ENCODE assay signal across 8 cellular contexts in genomic region chr6:79949235-79949634, GRCh38. TPM values are rescaled to one million over a fixed set of nuclear protein-coding genes. Genes with fewer than 3 reads are reported as not detected.
A peak's percentile ranks its signal among the peaks of the same experiment; 100 is the strongest.
DNase-seq lines count a peak whose midpoint lies in the region; ATAC-seq and TF ChIP-seq lines count a peak whose summit lies in the region.

No MANE protein-coding gene starts in this region.

- H3K9me3 Mint-ChIP-seq in stimulated activated effector memory CD8-positive, alpha-beta T cell treated with anti-CD3 and anti-CD28 coated beads, Interleukin-12 subunit alpha, Interleukin-12 subunit beta, amount 100 ng/mL, for 72 hours, result no peaks in the 10 kb centered on the region

- H3K4me1 Mint-ChIP-seq in stimulated activated effector memory CD8-positive, alpha-beta T cell treated with anti-CD3 and anti-CD28 coated beads, Interleukin-12 subunit alpha, Interleukin-12 subunit beta, amount 100 ng/mL, for 72 hours, result peaks cover 31% of the 10 kb centered on the region

- peak overlapping the region; percentile 57 for H3K27ac ChIP-seq in KOPT-K1 (ENCODE audit: low read depth, low read length, poor library complexity, severe bottlenecking)
- H3K27ac ChIP-seq in ascending aorta, result no peak overlapping the region

- no peak overlapping the region for H3K4me3 Mint-ChIP-seq in stimulated activated effector memory CD8-positive, alpha-beta T cell treated with anti-CD3 and anti-CD28 coated beads, Interleukin-12 subunit alpha, Interleukin-12 subunit beta, amount 100 ng/mL, for 72 hours

- no peaks in the 10 kb centered on the region for H3K9me3 ChIP-seq in KOPT-K1 (ENCODE audit: insufficient read depth, low read length, poor library complexity, severe bottlenecking)
- H3K9me3 ChIP-seq in ascending aorta, result no peaks in the 10 kb centered on the region

- H3K4me3 ChIP-seq in ascending aorta, result no peak overlapping the region

- no peak overlapping the region for H3K27ac Mint-ChIP-seq in stimulated activated effector memory CD8-positive, alpha-beta T cell treated with anti-CD3 and anti-CD28 coated beads, Interleukin-12 subunit alpha, Interleukin-12 subunit beta, amount 100 ng/mL, for 72 hours

- intact Hi-C loops in ascending aorta (cut with DNase I), result loop anchor here (5.0 kb wide), 1 partner anchor 143 kb away; no protein-coding TSS in a partner anchor

- peaks cover 0 to 3% of the 10 kb centered on the region in 2 donors for H3K4me1 ChIP-seq in ascending aorta

- ATAC-seq in GM21529 (IDR thresholded peaks at IDR 0.05; ENCODE audit: unreplicated experiment), result peak; percentile 71
- peak; percentile 43 for ATAC-seq in stimulated activated effector memory CD8-positive, alpha-beta T cell treated with anti-CD3 and anti-CD28 coated beads, Interleukin-12 subunit alpha, Interleukin-12 subunit beta, amount 100 ng/mL, for 72 hours

- no peaks in the 10 kb centered on the region for H3K27me3 ChIP-seq in ascending aorta

- peak; percentile 52 for DNase-seq in activated CD4-positive, CD25-positive, alpha-beta regulatory T cell treated with anti-CD3 and anti-CD28 coated beads, Interleukin-2, amount 50 U/mL, for 72 hours
- no peak for DNase-seq in activated CD4-positive, CD25-positive, alpha-beta regulatory T cell (lab: John Stamatoyannopoulos, UW)
- DNase-seq in RKO (ENCODE audit: low spot score) (peak; percentile 80), ascending aorta (ENCODE audit: low spot score in 2 of 2) (peak in 1 of 2 donors; percentile 71), iris pigment epithelial cell (ENCODE audit: low read depth) (peak; percentile 80)
- peak; percentile 49 to 78 for DNase-seq in stimulated activated effector memory CD8-positive, alpha-beta T cell treated with anti-CD3 and anti-CD28 coated beads, Interleukin-12 subunit alpha, Interleukin-12 subunit beta, amount 100 ng/mL, for 72 hours (ENCODE audit: low spot score in 2 of 2)

- no peaks in the 10 kb centered on the region for H3K36me3 ChIP-seq in KOPT-K1 (ENCODE audit: insufficient read depth, low read length)
- H3K36me3 ChIP-seq in ascending aorta, result no peaks in the 10 kb centered on the region

- peaks cover 5% of the 10 kb centered on the region for H3K36me3 Mint-ChIP-seq in stimulated activated effector memory CD8-positive, alpha-beta T cell treated with anti-CD3 and anti-CD28 coated beads, Interleukin-12 subunit alpha, Interleukin-12 subunit beta, amount 100 ng/mL, for 72 hours

- peak; percentile 32 to 51 (median 43) for TF ChIP-seq CTCF in ascending aorta (IDR thresholded peaks at IDR 0.05)

RNA-seq across cellular contexts. Expression of gene ELOVL4, which starts 1.9 kb away (rescaled TPM):
- total RNA-seq in ascending aorta, result 6.4 TPM

RNA-seq across cellular contexts. Expression of gene TTK, which starts 55.2 kb away (rescaled TPM):
- not detected for total RNA-seq in ascending aorta

Comparison
In these comparisons a context has a peak if more than half of its experiments do, and no peak if none do; other contexts are left out.
1. DNase-seq: peak in activated CD4-positive, CD25-positive, alpha-beta regulatory T cell treated with anti-CD3 and anti-CD28 coated beads, Interleukin-2, amount 50 U/mL, for 72 hours (single experiment), RKO (single experiment), iris pigment epithelial cell (single experiment) and stimulated activated effector memory CD8-positive, alpha-beta T cell treated with anti-CD3 and anti-CD28 coated beads, Interleukin-12 subunit alpha, Interleukin-12 subunit beta, amount 100 ng/mL, for 72 hours (2 of 2); none in activated CD4-positive, CD25-positive, alpha-beta regulatory T cell (0 of 4).